ENCODE assay signal across 1 cellular context in the genomic region with DNA sequence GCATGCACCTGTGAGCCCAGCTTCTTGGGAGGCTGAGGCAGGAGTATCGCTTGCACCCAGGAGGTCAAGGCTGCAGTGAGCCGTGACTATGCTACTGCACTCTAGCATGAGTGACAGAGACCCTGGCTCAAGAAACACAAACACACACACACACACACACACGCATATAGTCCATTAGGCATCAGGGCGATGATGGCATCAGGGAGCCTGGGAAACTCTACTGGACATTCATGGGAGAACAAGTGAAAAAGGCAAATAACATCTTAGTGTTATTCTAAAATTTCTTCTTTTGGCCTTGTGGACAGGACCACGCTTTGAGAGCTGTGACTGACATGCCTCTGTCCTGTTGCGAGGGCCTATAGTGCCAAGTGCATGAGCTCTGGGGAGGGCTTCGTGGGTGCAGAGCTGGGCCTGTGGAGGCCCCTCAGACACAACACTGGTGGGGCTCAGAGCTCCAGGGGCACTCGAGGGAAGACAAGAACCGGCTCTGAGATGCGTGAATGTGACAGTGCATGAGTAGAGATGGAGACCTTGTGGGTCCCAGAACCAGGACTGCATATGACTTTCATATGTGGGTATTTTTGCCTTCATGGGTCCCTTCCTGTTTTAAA.
TF ChIP-seq lines count a peak whose summit lies in the region.

No MANE protein-coding gene starts in this region.

TF ChIP-seq in A549, 52 proteins besides CTCF, POLR2A, EP300 and RAD21 (continued from another document):
- no peak for TF ChIP-seq NPAS2 (CRISPR knock-in tag; IDR thresholded peaks at IDR 0.05; ENCODE audit: borderline replicate concordance)
- no peak for TF ChIP-seq HOXB5 (CRISPR knock-in tag; IDR thresholded peaks at IDR 0.05)
- TF ChIP-seq RARB (CRISPR knock-in tag; IDR thresholded peaks at IDR 0.05), result no peak
- TF ChIP-seq, protein P1, sequence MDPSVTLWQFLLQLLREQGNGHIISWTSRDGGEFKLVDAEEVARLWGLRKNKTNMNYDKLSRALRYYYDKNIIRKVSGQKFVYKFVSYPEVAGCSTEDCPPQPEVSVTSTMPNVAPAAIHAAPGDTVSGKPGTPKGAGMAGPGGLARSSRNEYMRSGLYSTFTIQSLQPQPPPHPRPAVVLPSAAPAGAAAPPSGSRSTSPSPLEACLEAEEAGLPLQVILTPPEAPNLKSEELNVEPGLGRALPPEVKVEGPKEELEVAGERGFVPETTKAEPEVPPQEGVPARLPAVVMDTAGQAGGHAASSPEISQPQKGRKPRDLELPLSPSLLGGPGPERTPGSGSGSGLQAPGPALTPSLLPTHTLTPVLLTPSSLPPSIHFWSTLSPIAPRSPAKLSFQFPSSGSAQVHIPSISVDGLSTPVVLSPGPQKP (IDR thresholded peaks at IDR 0.05; ENCODE audit: low read depth, low read length), result no peak
- TF ChIP-seq HOXB13 (CRISPR knock-in tag; IDR thresholded peaks at IDR 0.05; ENCODE audit: low read depth), result no peak
- TF ChIP-seq POLR2AphosphoS2 (conservative IDR thresholded peaks at IDR 0.05; ENCODE audit: low read length), result no peak
- TF ChIP-seq EHMT2 (IDR thresholded peaks at IDR 0.05; ENCODE audit: low read depth), result no peak
- no peak for TF ChIP-seq HOXA7 (CRISPR knock-in tag; IDR thresholded peaks at IDR 0.05)
- TF ChIP-seq TP53 (CRISPR knock-in tag; IDR thresholded peaks at IDR 0.05), result no peak
- TF ChIP-seq MAFK (IDR thresholded peaks at IDR 0.05; ENCODE audit: partially characterized antibody), result no peak
- TF ChIP-seq, protein P2, sequence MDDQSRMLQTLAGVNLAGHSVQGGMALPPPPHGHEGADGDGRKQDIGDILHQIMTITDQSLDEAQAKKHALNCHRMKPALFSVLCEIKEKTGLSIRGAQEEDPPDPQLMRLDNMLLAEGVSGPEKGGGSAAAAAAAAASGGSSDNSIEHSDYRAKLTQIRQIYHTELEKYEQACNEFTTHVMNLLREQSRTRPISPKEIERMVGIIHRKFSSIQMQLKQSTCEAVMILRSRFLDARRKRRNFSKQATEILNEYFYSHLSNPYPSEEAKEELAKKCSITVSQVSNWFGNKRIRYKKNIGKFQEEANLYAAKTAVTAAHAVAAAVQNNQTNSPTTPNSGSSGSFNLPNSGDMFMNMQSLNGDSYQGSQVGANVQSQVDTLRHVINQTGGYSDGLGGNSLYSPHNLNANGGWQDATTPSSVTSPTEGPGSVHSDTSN (IDR thresholded peaks at IDR 0.05), result no peak
